ENCODE assay signal across 8 cellular contexts in genomic region chr2:42133771-42134195, GRCh38. TPM values are rescaled to one million over a fixed set of nuclear protein-coding genes. Genes with fewer than 3 reads are reported as not detected.
DNase-seq lines count a peak whose midpoint lies in the region; ATAC-seq and TF ChIP-seq lines count a peak whose summit lies in the region.

No MANE protein-coding gene starts in this region.

- peaks cover 17 to 35% of the 10 kb centered on the region in 2 donors for H3K4me1 ChIP-seq in thoracic aorta (ENCODE audit: control insufficient read depth in 1 of 2, low read depth in 2 of 2)

- POLR2A ChIA-PET in activated CD4-positive, alpha-beta T cell treated with anti-CD3 and anti-CD28 coated beads, Interleukin-2, amount 10 ng/mL, durations not matched to agents 7 days and 5 days (lab: Charles Lee): interaction anchor here (1.1 to 1.7 kb wide), 3 partner anchors 13 to 37 kb away, joined by 3 to 8 read pairs (median 3); no protein-coding TSS in a partner anchor
- POLR2A ChIA-PET in activated CD8-positive, alpha-beta T cell treated with anti-CD3 and anti-CD28 coated beads for 36 hours (lab: Charles Lee): interaction anchor here (1.3 to 1.7 kb wide), 5 partner anchors 9 to 36 kb away, joined by 4 to 18 read pairs (median 6); partner anchors contain the start of gene EML4

- CTCF ChIA-PET in activated CD4-positive, alpha-beta T cell treated with anti-CD3 and anti-CD28 coated beads, Interleukin-2, amount 10 ng/mL, durations not matched to agents 7 days and 5 days (lab: Charles Lee): interaction anchor here (1.4 to 3.5 kb wide), 5 partner anchors 8 to 33 kb away, joined by 4 to 19 read pairs (median 6); no protein-coding TSS in a partner anchor
- CTCF ChIA-PET in activated CD8-positive, alpha-beta T cell treated with anti-CD3 and anti-CD28 coated beads for 36 hours (lab: Charles Lee): interaction anchor here (1.0 to 3.3 kb wide), 9 partner anchors 9 to 47 kb away, joined by 3 to 18 read pairs (median 6); no protein-coding TSS in a partner anchor

- H3K36me3 Mint-ChIP-seq in activated CD4-positive, alpha-beta T cell treated with anti-CD3 and anti-CD28 coated beads, Interleukin-2, amount 10 ng/mL, durations not matched to agents 7 days and 5 days (ENCODE audit: low read depth): peaks cover 5% of the 10 kb centered on the region
- H3K36me3 Mint-ChIP-seq in activated CD8-positive, alpha-beta T cell treated with anti-CD3 and anti-CD28 coated beads for 36 hours (ENCODE audit: low read depth): no peaks in the 10 kb centered on the region

- no peaks in the 10 kb centered on the region for H3K9me3 Mint-ChIP-seq in activated CD4-positive, alpha-beta T cell treated with anti-CD3 and anti-CD28 coated beads, Interleukin-2, amount 10 ng/mL, durations not matched to agents 7 days and 5 days
- no peaks in the 10 kb centered on the region for H3K9me3 Mint-ChIP-seq in activated CD8-positive, alpha-beta T cell treated with anti-CD3 and anti-CD28 coated beads for 36 hours

- H3K9me3 ChIP-seq in thoracic aorta: no peaks in the 10 kb centered on the region

- H3K27me3 ChIP-seq in layer of hippocampus (ENCODE audit: control insufficient read depth, insufficient read depth, low read length) (no peaks in the 10 kb centered on the region), thoracic aorta (replicated peaks; ENCODE audit: insufficient read depth) (no peaks in the 10 kb centered on the region)

- no peak for TF ChIP-seq CTCF in activated CD8-positive, alpha-beta T cell treated with anti-CD3 and anti-CD28 coated beads for 36 hours (IDR thresholded peaks at IDR 0.05)
- TF ChIP-seq CTCF in thoracic aorta (IDR thresholded peaks at IDR 0.05): no peak

- intact Hi-C loops in activated CD8-positive, alpha-beta T cell treated with anti-CD3 and anti-CD28 coated beads for 36 hours (cut with micrococcal nuclease): loop anchor here (5.0 kb wide), 1 partner anchor 39 kb away; no protein-coding TSS in a partner anchor

- H3K27ac Mint-ChIP-seq in activated CD4-positive, alpha-beta T cell treated with anti-CD3 and anti-CD28 coated beads, Interleukin-2, amount 10 ng/mL, durations not matched to agents 7 days and 5 days: peak overlapping the region; percentile 98
- H3K27ac Mint-ChIP-seq in activated CD8-positive, alpha-beta T cell treated with anti-CD3 and anti-CD28 coated beads for 36 hours: peak overlapping the region; percentile 97

- H3K27ac ChIP-seq in layer of hippocampus (ENCODE audit: low read depth, low read length): peak overlapping the region; percentile 21
- H3K27ac ChIP-seq in thoracic aorta: peak overlapping the region; percentile 57 to 76

- H3K4me3 ChIP-seq in thoracic aorta: peak overlapping the region; percentile 64

- H3K27me3 Mint-ChIP-seq in activated CD4-positive, alpha-beta T cell treated with anti-CD3 and anti-CD28 coated beads, Interleukin-2, amount 10 ng/mL, durations not matched to agents 7 days and 5 days: no peaks in the 10 kb centered on the region
- H3K27me3 Mint-ChIP-seq in activated CD8-positive, alpha-beta T cell treated with anti-CD3 and anti-CD28 coated beads for 36 hours: no peaks in the 10 kb centered on the region

- peak overlapping the region; percentile 62 for H3K4me3 Mint-ChIP-seq in activated CD4-positive, alpha-beta T cell treated with anti-CD3 and anti-CD28 coated beads, Interleukin-2, amount 10 ng/mL, durations not matched to agents 7 days and 5 days
- H3K4me3 Mint-ChIP-seq in activated CD8-positive, alpha-beta T cell treated with anti-CD3 and anti-CD28 coated beads for 36 hours: peak overlapping the region; percentile 75

- H3K36me3 ChIP-seq in thoracic aorta: no peaks in the 10 kb centered on the region

- H3K4me1 Mint-ChIP-seq in activated CD4-positive, alpha-beta T cell treated with anti-CD3 and anti-CD28 coated beads, Interleukin-2, amount 10 ng/mL, durations not matched to agents 7 days and 5 days: peaks cover 84% of the 10 kb centered on the region
- peaks cover 71% of the 10 kb centered on the region for H3K4me1 Mint-ChIP-seq in activated CD8-positive, alpha-beta T cell treated with anti-CD3 and anti-CD28 coated beads for 36 hours (ENCODE audit: low read depth)

- no peak for DNase-seq in activated CD4-positive, alpha-beta T cell treated with anti-CD3 and anti-CD28 coated beads, Interleukin-2, amount 10 ng/mL, durations not matched to agents 7 days and 5 days
- no peak for DNase-seq in activated CD4-positive, alpha-beta T cell treated with anti-CD3 and anti-CD28 coated beads for 1 hour
- no peak for DNase-seq in activated CD8-positive, alpha-beta T cell treated with anti-CD3 and anti-CD28 coated beads for 36 hours
- DNase-seq in thoracic aorta (ENCODE audit: low spot score) (no peak), hippocampal formation (lab: John Stamatoyannopoulos, UW) (no peak), pons (ENCODE audit: low spot score) (no peak)

- no peak for ATAC-seq in activated CD8-positive, alpha-beta T cell treated with anti-CD3 and anti-CD28 coated beads for 36 hours
- ATAC-seq in thoracic aorta (ENCODE audit: insufficient number of reproducible peaks, low FRiP score, low read depth) (no peak), GM21619 (IDR thresholded peaks at IDR 0.05; ENCODE audit: unreplicated experiment) (no peak)

RNA-seq across cellular contexts. Expression of gene EML4, which starts 35.4 kb away (rescaled TPM):
- 10 to 100 TPM; 93.8 to 99.6 TPM for total RNA-seq in activated CD4-positive, alpha-beta T cell treated with anti-CD3 and anti-CD28 coated beads, Interleukin-2, amount 10 ng/mL, durations not matched to agents 7 days and 5 days
- total RNA-seq in activated CD8-positive, alpha-beta T cell treated with anti-CD3 and anti-CD28 coated beads for 36 hours: 10 to 100 TPM; 58.2 to 59.7 TPM
- 10 to 100 TPM; 32.8 to 59.9 TPM for total RNA-seq in thoracic aorta
